ENCODE assay signal across 11 cellular contexts in genomic region chr4:68368566-68369473, GRCh38. TPM values are rescaled to one million over a fixed set of nuclear protein-coding genes. Genes with fewer than 3 reads are reported as not detected.
DNase-seq lines count a peak whose midpoint lies in the region; ATAC-seq and TF ChIP-seq lines count a peak whose summit lies in the region.
"Had no signal": no experiment of that assay in that cellular context is flagged by ENCODE, and none has a peak within 500 bp of the region (broad histone marks: within the 10 kb centered on the region; RNA-seq: fewer than 3 reads in every experiment).

No MANE protein-coding gene starts in this region.

- WGBS in prostate gland: 33% methylated on average over 7 of the region's 7 CpGs
- WGBS in spleen, 5 donors: 56 to 64% (median 58%) methylated on average over 7 of the region's 7 CpGs

- no peak overlapping the region for H3K4me2 ChIP-seq in Karpas-422 (ENCODE audit: low read depth, low read length, poor library complexity, severe bottlenecking)

- TF ChIP-seq CTCF in prostate gland (IDR thresholded peaks at IDR 0.05) (no peak), spleen (IDR thresholded peaks at IDR 0.05 in 8 of 11, conservative IDR thresholded peaks at IDR 0.05 in 3 of 11) (no peak)

- no peak overlapping the region for H3K9ac ChIP-seq in Karpas-422 (ENCODE audit: low read length)

- DNase-seq in EL (peak; percentile 79), OCI-M1 (lab: John Stamatoyannopoulos, UW) (peak; percentile 12), prostate gland (ENCODE audit: low spot score) (peak; percentile 70), NCI-H510A (lab: John Stamatoyannopoulos, UW) (no peak), Karpas-422 (no peak), spleen (no peak)
- DNase-seq: activated B cell treated with CpG ODN at 0.5 μM for 24 hours, DMS79 treated with DMSO at 0.1 percent for 48 hours, substantia nigra had no signal

- no peaks in the 10 kb centered on the region for H3K4me1 ChIP-seq in prostate gland (replicated peaks)
- no peaks in the 10 kb centered on the region for H3K4me1 ChIP-seq in Karpas-422 (ENCODE audit: low read length)
- H3K4me1 ChIP-seq in spleen: peaks cover 0 to 15% (median 3%) of the 10 kb centered on the region in 6 donors

- H3K27ac Mint-ChIP-seq in activated T-helper 17 cell treated with anti-CD3 and anti-CD28 coated beads, Interleukin-2, amount 50 U/mL, for 72 hours: no peak overlapping the region
- H3K27ac Mint-ChIP-seq: activated B cell treated with CpG ODN at 0.5 μM for 24 hours had no signal

- H3K4me3 Mint-ChIP-seq in activated T-helper 17 cell treated with anti-CD3 and anti-CD28 coated beads, Interleukin-2, amount 50 U/mL, for 72 hours: no peak overlapping the region
- H3K4me3 Mint-ChIP-seq: activated B cell treated with CpG ODN at 0.5 μM for 24 hours had no signal

- no peaks in the 10 kb centered on the region for H3K79me2 ChIP-seq in Karpas-422 (ENCODE audit: low read length)

- H3K36me3 ChIP-seq in prostate gland (no peaks in the 10 kb centered on the region), Karpas-422 (ENCODE audit: insufficient read depth, low read length) (no peaks in the 10 kb centered on the region), spleen (no peaks in the 10 kb centered on the region)

- intact Hi-C loops in prostate gland (cut with DNase I) (no loop called here), spleen (cut with DNase I; ENCODE audit: low total_unique reads) (no loop called here)

- peaks cover 21% of the 10 kb centered on the region for H3K27me3 Mint-ChIP-seq in activated T-helper 17 cell treated with anti-CD3 and anti-CD28 coated beads, Interleukin-2, amount 50 U/mL, for 72 hours

- H3K4me1 Mint-ChIP-seq in activated T-helper 17 cell treated with anti-CD3 and anti-CD28 coated beads, Interleukin-2, amount 50 U/mL, for 72 hours: peaks cover 6% of the 10 kb centered on the region

- no peak for TF ChIP-seq POLR2A in prostate gland (IDR thresholded peaks at IDR 0.05)
- TF ChIP-seq POLR2A in spleen (IDR thresholded peaks at IDR 0.05): no peak

- no peaks in the 10 kb centered on the region for H3K9me3 Mint-ChIP-seq in activated T-helper 17 cell treated with anti-CD3 and anti-CD28 coated beads, Interleukin-2, amount 50 U/mL, for 72 hours
- H3K9me3 Mint-ChIP-seq: activated B cell treated with CpG ODN at 0.5 μM for 24 hours had no signal

- H3K9me2 ChIP-seq in Karpas-422 (replicated peaks; ENCODE audit: insufficient read depth, low read length): no peaks in the 10 kb centered on the region

- H4K20me1 ChIP-seq in Karpas-422 (ENCODE audit: insufficient read depth, low read depth, low read length): no peaks in the 10 kb centered on the region

- H3K9me3 ChIP-seq in prostate gland (no peaks in the 10 kb centered on the region), Karpas-422 (ENCODE audit: low read length) (no peaks in the 10 kb centered on the region), spleen (peaks cover 0 to 5% (median 0%) of the 10 kb centered on the region in 8 donors)

- H3K27me3 ChIP-seq in prostate gland (replicated peaks; ENCODE audit: insufficient read depth): no peaks in the 10 kb centered on the region
- no peaks in the 10 kb centered on the region for H3K27me3 ChIP-seq in Karpas-422 (ENCODE audit: low read length)
- H3K27me3 ChIP-seq in spleen (replicated peaks in 1 of 7): peaks cover 0 to 6% (median 0%) of the 10 kb centered on the region in 7 donors

- H3K27ac ChIP-seq in prostate gland (peak overlapping the region; percentile 36 to 55), Karpas-422 (ENCODE audit: low read length) (no peak overlapping the region), spleen (no peak overlapping the region)

- H3K4me3 ChIP-seq in prostate gland: no peak overlapping the region
- no peak overlapping the region for H3K4me3 ChIP-seq in Karpas-422 (ENCODE audit: low read length)
- no peak overlapping the region for H3K4me3 ChIP-seq in spleen

- no peaks in the 10 kb centered on the region for H3K36me3 Mint-ChIP-seq in activated T-helper 17 cell treated with anti-CD3 and anti-CD28 coated beads, Interleukin-2, amount 50 U/mL, for 72 hours (ENCODE audit: low read depth)

- no peak overlapping the region for H2AFZ ChIP-seq in Karpas-422 (ENCODE audit: low read length)

- peak; percentile 84 for ATAC-seq in esophagus mucosa
- ATAC-seq in activated T-helper 17 cell treated with anti-CD3 and anti-CD28 coated beads, Interleukin-2, amount 50 U/mL, for 72 hours (replicated peaks): no peak

RNA-seq across cellular contexts. Expression of gene YTHDC1, which starts 18.9 kb away (rescaled TPM):
- total RNA-seq in esophagus mucosa: 52.6 TPM
- total RNA-seq in prostate gland: 10 to 100 TPM; 57.7 to 91.6 TPM
- 10 to 100 TPM; 81.2 to 96.9 TPM for total RNA-seq in activated T-helper 17 cell treated with anti-CD3 and anti-CD28 coated beads, Interleukin-2, amount 50 U/mL, for 72 hours
- 55.9 and 69.3 TPM in 2 replicates for total RNA-seq in Karpas-422 (2014; rRNA removed; shearing (Covaris generic); ENCODE audit: low replicate concordance)
- 100 to 1,000 TPM in 4 of 7 donors, 10 to 100 TPM in 3; 76.3 to 110 (median 101) TPM for total RNA-seq in spleen
- polyA plus RNA-seq in spleen: 10 to 100 TPM; 36.3 to 47.4 (median 38.0) TPM

Comparison
In these comparisons a context has a peak if more than half of its experiments do, and no peak if none do; other contexts are left out.
1. DNase-seq: peak in EL (single experiment), OCI-M1 (single experiment) and prostate gland (single experiment); none in NCI-H510A (single experiment), Karpas-422 (single experiment) and spleen (single experiment).
2. H3K27ac ChIP-seq: peak in prostate gland (2 of 2); none in Karpas-422 (single experiment) and spleen (0 of 8).